25 cellular contexts compared by ENCODE assay signal in the genomic region with DNA sequence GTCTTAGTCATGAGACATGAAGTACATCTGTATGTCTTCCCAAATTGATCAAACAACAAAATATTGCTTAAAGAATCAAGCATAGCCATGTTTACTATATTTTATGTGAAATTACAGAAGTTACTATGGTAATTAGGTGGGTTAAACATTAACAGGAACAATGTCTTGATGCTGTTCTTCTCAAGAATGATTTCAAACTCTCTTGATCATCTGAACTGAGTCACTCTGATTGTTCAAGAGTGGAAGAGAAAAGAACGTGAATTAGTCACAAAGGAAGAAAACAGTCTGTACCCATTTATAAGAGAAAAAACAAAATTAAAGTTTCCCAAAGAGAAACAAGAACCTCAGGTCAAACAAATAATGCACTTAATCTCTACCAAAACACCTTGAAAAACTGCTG.
"Had no signal": no experiment of that assay in that cellular context is flagged by ENCODE, and none has a peak within 500 bp of the region (broad histone marks: within the 10 kb centered on the region; RNA-seq: fewer than 3 reads in every experiment).

No MANE protein-coding gene starts in this region.

- DNase-seq: activated CD4-positive, alpha-beta memory T cell treated with anti-CD3 and anti-CD28 coated beads for 36 hours; activated CD4-positive, alpha-beta T cell treated with anti-CD3 and anti-CD28 coated beads for 4 hours; activated CD4-positive, alpha-beta T cell treated with anti-CD3 and anti-CD28 coated beads, Interleukin-2, amount 50 U/mL, for 1 hour; activated CD4-positive, CD25-positive, alpha-beta regulatory T cell treated with anti-CD3 and anti-CD28 coated beads, Interleukin-2, amount 50 U/mL, for 72 hours; activated CD8-positive, alpha-beta memory T cell treated with anti-CD3 and anti-CD28 coated beads, Interleukin-2, amount 50 U/mL, for 4 hours; activated effector memory CD4-positive, alpha-beta T cell treated with Interleukin-2 at 50 U/mL for 16 hours; activated naive CD4-positive, alpha-beta T cell treated with anti-CD3 and anti-CD28 coated beads, Interleukin-2, amount 10 ng/mL, durations not matched to agents 7 days and 5 days; activated naive CD8-positive, alpha-beta T cell treated with anti-CD3 and anti-CD28 coated beads, Interleukin-2, amount 50 U/mL, for 24 hours; activated T-cell treated with anti-CD3 and anti-CD28 coated beads for 4 hours; activated T-cell treated with anti-CD3 and anti-CD28 coated beads, Interleukin-2, amount 50 U/mL, for 48 hours; anterior cingulate cortex; central memory CD4-positive, alpha-beta T cell; KG1; MM.1S; MV-4-11; NCI-H1092; NCI-H1436 treated with DMSO at 0.1 percent for 48 hours; NCI-H1694 treated with DMSO at 0.1 percent for 48 hours; NCI-H2029; NCI-H2171; NCI-H510A; NCI-H526; NCI-H748 treated with DMSO at 0.1 percent for 48 hours; NK-92 treated with Interleukin-12 subunit alpha and Interleukin-12 subunit beta, amount 100 ng/mL, for 24 hours; Right ventricle myocardium superior had no signal

- ATAC-seq: activated naive CD8-positive, alpha-beta T cell treated with anti-CD3 and anti-CD28 coated beads, Interleukin-2, amount 50 U/mL, for 24 hours had no signal
